23 cellular contexts compared by ENCODE assay signal in genomic region chr12:11968041-11968383, GRCh38.
"Had no signal": no experiment of that assay in that cellular context is flagged by ENCODE, and none has a peak within 500 bp of the region (broad histone marks: within the 10 kb centered on the region; RNA-seq: fewer than 3 reads in every experiment).

No MANE protein-coding gene starts in this region.

- DNase-seq: activated CD4-positive, alpha-beta memory T cell treated with anti-CD3 and anti-CD28 coated beads for 36 hours; activated CD4-positive, alpha-beta T cell treated with anti-CD3 and anti-CD28 coated beads for 36 hours; activated CD4-positive, alpha-beta T cell treated with anti-CD3 and anti-CD28 coated beads, Interleukin-2, amount 10 ng/mL, durations not matched to agents 24 days and 14 days; activated CD4-positive, CD25-positive, alpha-beta regulatory T cell; activated CD4-positive, CD25-positive, alpha-beta regulatory T cell treated with anti-CD3 and anti-CD28 coated beads, Interleukin-2, amount 50 U/mL, for 72 hours; activated CD8-positive, alpha-beta memory T cell treated with anti-CD3 and anti-CD28 coated beads, Interleukin-2, amount 10 ng/mL, durations not matched to agents 7 days and 5 days; activated CD8-positive, alpha-beta memory T cell treated with anti-CD3 and anti-CD28 coated beads, Interleukin-2, amount 50 U/mL, for 4 hours; activated CD8-positive, alpha-beta T cell treated with anti-CD3 and anti-CD28 coated beads, Interleukin-2, amount 10 ng/mL, durations not matched to agents 7 days and 5 days; activated gamma-delta T cell; activated naive CD4-positive, alpha-beta T cell; activated naive CD4-positive, alpha-beta T cell treated with anti-CD3 and anti-CD28 coated beads, Interleukin-2, amount 10 ng/mL, durations not matched to agents 7 days and 5 days; activated naive CD8-positive, alpha-beta T cell treated with anti-CD3 and anti-CD28 coated beads, Interleukin-2, amount 10 ng/mL, durations not matched to agents 7 days and 5 days; activated T-cell treated with anti-CD3 and anti-CD28 coated beads, Interleukin-2, amount 50 U/mL, for 24 hours; activated T-cell treated with anti-CD3 and anti-CD28 coated beads, Interleukin-2, amount 50 U/mL, for 72 hours; body of pancreas; caudate nucleus; effector CD8-positive, alpha-beta T cell; esophagus squamous epithelium; foreskin melanocyte; T-helper 2 cell had no signal

- H3K36me3 ChIP-seq: esophagus squamous epithelium had no signal

- H3K9me3 Mint-ChIP-seq: activated CD4-positive, alpha-beta memory T cell treated with anti-CD3 and anti-CD28 coated beads for 36 hours; activated T-cell treated with anti-CD3 and anti-CD28 coated beads, Interleukin-2, amount 50 U/mL, for 24 hours had no signal

- FAIRE-seq: colon had no signal

- ATAC-seq: activated CD4-positive, alpha-beta T cell treated with anti-CD3 and anti-CD28 coated beads for 36 hours; activated CD8-positive, alpha-beta memory T cell treated with anti-CD3 and anti-CD28 coated beads, Interleukin-2, amount 10 ng/mL, durations not matched to agents 7 days and 5 days; activated CD8-positive, alpha-beta T cell treated with anti-CD3 and anti-CD28 coated beads, Interleukin-2, amount 10 ng/mL, durations not matched to agents 7 days and 5 days; activated naive CD4-positive, alpha-beta T cell treated with anti-CD3 and anti-CD28 coated beads, Interleukin-2, amount 50 U/mL, for 72 hours; activated T-cell treated with anti-CD3 and anti-CD28 coated beads, Interleukin-2, amount 50 U/mL, for 72 hours; body of pancreas had no signal

- H3K4me1 ChIP-seq: body of pancreas, esophagus squamous epithelium had no signal

- H3K4me1 Mint-ChIP-seq: activated CD4-positive, alpha-beta T cell treated with anti-CD3 and anti-CD28 coated beads for 36 hours had no signal

- H3K4me3 ChIP-seq: body of pancreas, esophagus squamous epithelium had no signal

- H3K27me3 Mint-ChIP-seq: activated CD4-positive, alpha-beta memory T cell treated with anti-CD3 and anti-CD28 coated beads for 36 hours; activated CD4-positive, alpha-beta T cell treated with anti-CD3 and anti-CD28 coated beads for 36 hours; activated CD4-positive, alpha-beta T cell treated with anti-CD3 and anti-CD28 coated beads, Interleukin-2, amount 10 ng/mL, durations not matched to agents 24 days and 14 days; activated CD8-positive, alpha-beta memory T cell treated with anti-CD3 and anti-CD28 coated beads, Interleukin-2, amount 10 ng/mL, durations not matched to agents 7 days and 5 days; activated T-cell treated with anti-CD3 and anti-CD28 coated beads, Interleukin-2, amount 50 U/mL, for 24 hours had no signal

- H3K36me3 Mint-ChIP-seq: activated CD4-positive, alpha-beta memory T cell treated with anti-CD3 and anti-CD28 coated beads for 36 hours; activated naive CD4-positive, alpha-beta T cell treated with anti-CD3 and anti-CD28 coated beads, Interleukin-2, amount 10 ng/mL, durations not matched to agents 7 days and 5 days had no signal

- H3K27ac Mint-ChIP-seq: activated CD4-positive, alpha-beta memory T cell treated with anti-CD3 and anti-CD28 coated beads for 36 hours; activated CD4-positive, alpha-beta T cell treated with anti-CD3 and anti-CD28 coated beads for 36 hours; activated CD4-positive, alpha-beta T cell treated with anti-CD3 and anti-CD28 coated beads, Interleukin-2, amount 10 ng/mL, durations not matched to agents 24 days and 14 days; activated CD8-positive, alpha-beta memory T cell treated with anti-CD3 and anti-CD28 coated beads, Interleukin-2, amount 10 ng/mL, durations not matched to agents 7 days and 5 days; activated CD8-positive, alpha-beta T cell treated with anti-CD3 and anti-CD28 coated beads, Interleukin-2, amount 10 ng/mL, durations not matched to agents 7 days and 5 days; activated naive CD4-positive, alpha-beta T cell treated with anti-CD3 and anti-CD28 coated beads, Interleukin-2, amount 10 ng/mL, durations not matched to agents 7 days and 5 days; activated naive CD4-positive, alpha-beta T cell treated with anti-CD3 and anti-CD28 coated beads, Interleukin-2, amount 50 U/mL, for 72 hours; activated T-cell treated with anti-CD3 and anti-CD28 coated beads, Interleukin-2, amount 50 U/mL, for 24 hours; activated T-cell treated with anti-CD3 and anti-CD28 coated beads, Interleukin-2, amount 50 U/mL, for 72 hours had no signal

- H3K27me3 ChIP-seq: body of pancreas, esophagus squamous epithelium had no signal

- H3K27ac ChIP-seq: body of pancreas, epithelial cell of prostate had no signal

- H3K9me3 ChIP-seq: body of pancreas, esophagus squamous epithelium had no signal

- H3K4me3 Mint-ChIP-seq: activated CD4-positive, alpha-beta memory T cell treated with anti-CD3 and anti-CD28 coated beads for 36 hours; activated CD4-positive, alpha-beta T cell treated with anti-CD3 and anti-CD28 coated beads for 36 hours; activated CD4-positive, alpha-beta T cell treated with anti-CD3 and anti-CD28 coated beads, Interleukin-2, amount 10 ng/mL, durations not matched to agents 24 days and 14 days; activated CD8-positive, alpha-beta memory T cell treated with anti-CD3 and anti-CD28 coated beads, Interleukin-2, amount 10 ng/mL, durations not matched to agents 7 days and 5 days; activated CD8-positive, alpha-beta T cell treated with anti-CD3 and anti-CD28 coated beads, Interleukin-2, amount 10 ng/mL, durations not matched to agents 7 days and 5 days; activated naive CD4-positive, alpha-beta T cell treated with anti-CD3 and anti-CD28 coated beads, Interleukin-2, amount 10 ng/mL, durations not matched to agents 7 days and 5 days; activated naive CD8-positive, alpha-beta T cell treated with anti-CD3 and anti-CD28 coated beads, Interleukin-2, amount 10 ng/mL, durations not matched to agents 7 days and 5 days; activated T-cell treated with anti-CD3 and anti-CD28 coated beads, Interleukin-2, amount 50 U/mL, for 24 hours; activated T-cell treated with anti-CD3 and anti-CD28 coated beads, Interleukin-2, amount 50 U/mL, for 72 hours had no signal
